Comparison of ENCODE assay signal across 1 cellular context in genomic region chr19:7069042-7069903, GRCh38.
TF ChIP-seq lines count a peak whose summit lies in the region.

Gene ZNF557, plus strand, starts transcription at chr19:7069703. Its CDS starts 5,372 bp downstream, at chr19:7075075.

TF ChIP-seq in K562, 482 proteins besides CTCF, POLR2A, EP300 and RAD21 (continued from another document and continues in another):
- TF ChIP-seq, protein P1, sequence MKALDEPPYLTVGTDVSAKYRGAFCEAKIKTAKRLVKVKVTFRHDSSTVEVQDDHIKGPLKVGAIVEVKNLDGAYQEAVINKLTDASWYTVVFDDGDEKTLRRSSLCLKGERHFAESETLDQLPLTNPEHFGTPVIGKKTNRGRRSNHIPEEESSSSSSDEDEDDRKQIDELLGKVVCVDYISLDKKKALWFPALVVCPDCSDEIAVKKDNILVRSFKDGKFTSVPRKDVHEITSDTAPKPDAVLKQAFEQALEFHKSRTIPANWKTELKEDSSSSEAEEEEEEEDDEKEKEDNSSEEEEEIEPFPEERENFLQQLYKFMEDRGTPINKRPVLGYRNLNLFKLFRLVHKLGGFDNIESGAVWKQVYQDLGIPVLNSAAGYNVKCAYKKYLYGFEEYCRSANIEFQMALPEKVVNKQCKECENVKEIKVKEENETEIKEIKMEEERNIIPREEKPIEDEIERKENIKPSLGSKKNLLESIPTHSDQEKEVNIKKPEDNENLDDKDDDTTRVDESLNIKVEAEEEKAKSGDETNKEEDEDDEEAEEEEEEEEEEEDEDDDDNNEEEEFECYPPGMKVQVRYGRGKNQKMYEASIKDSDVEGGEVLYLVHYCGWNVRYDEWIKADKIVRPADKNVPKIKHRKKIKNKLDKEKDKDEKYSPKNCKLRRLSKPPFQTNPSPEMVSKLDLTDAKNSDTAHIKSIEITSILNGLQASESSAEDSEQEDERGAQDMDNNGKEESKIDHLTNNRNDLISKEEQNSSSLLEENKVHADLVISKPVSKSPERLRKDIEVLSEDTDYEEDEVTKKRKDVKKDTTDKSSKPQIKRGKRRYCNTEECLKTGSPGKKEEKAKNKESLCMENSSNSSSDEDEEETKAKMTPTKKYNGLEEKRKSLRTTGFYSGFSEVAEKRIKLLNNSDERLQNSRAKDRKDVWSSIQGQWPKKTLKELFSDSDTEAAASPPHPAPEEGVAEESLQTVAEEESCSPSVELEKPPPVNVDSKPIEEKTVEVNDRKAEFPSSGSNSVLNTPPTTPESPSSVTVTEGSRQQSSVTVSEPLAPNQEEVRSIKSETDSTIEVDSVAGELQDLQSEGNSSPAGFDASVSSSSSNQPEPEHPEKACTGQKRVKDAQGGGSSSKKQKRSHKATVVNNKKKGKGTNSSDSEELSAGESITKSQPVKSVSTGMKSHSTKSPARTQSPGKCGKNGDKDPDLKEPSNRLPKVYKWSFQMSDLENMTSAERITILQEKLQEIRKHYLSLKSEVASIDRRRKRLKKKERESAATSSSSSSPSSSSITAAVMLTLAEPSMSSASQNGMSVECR (CRISPR knock-in tag; IDR thresholded peaks at IDR 0.05), result peak; percentile 70
- TF ChIP-seq ESRRA (IDR thresholded peaks at IDR 0.05; ENCODE audit: borderline replicate concordance, low read depth) (peak; percentile 67; the same call in 1 of the 2 replicates), ATF1 (CRISPR knock-in tag; IDR thresholded peaks at IDR 0.05) (no peak), ATF1 (tag; IDR thresholded peaks at IDR 0.05) (peak; percentile 67), ZNF133 (CRISPR knock-in tag; IDR thresholded peaks at IDR 0.05) (no peak), TAF9B (IDR thresholded peaks at IDR 0.05; ENCODE audit: partially characterized antibody) (peak; percentile 58), TAF1 (IDR thresholded peaks at IDR 0.05; ENCODE audit: control insufficient read depth, extremely low read depth, insufficient read depth, low read length, severe bottlenecking) (peak; percentile 67), PHF8 (IDR thresholded peaks at IDR 0.05; ENCODE audit: borderline replicate concordance, low read length) (peak; percentile 87), TAF15 (IDR thresholded peaks at IDR 0.05; ENCODE audit: low read depth, low read length) (no peak), TRIM24 (IDR thresholded peaks at IDR 0.05) (peak in 1 of 2 experiments; percentile 79; a peak in 2 of 4 replicates), BRD4 (IDR thresholded peaks at IDR 0.05) (0 out of 2 replicates have a peak, but pooled peaks have one; percentile 38), FOXK1 (CRISPR knock-in tag; IDR thresholded peaks at IDR 0.05; ENCODE audit: borderline replicate concordance) (0 out of 2 replicates have a peak, but pooled peaks have one; percentile 16), POLR2B (IDR thresholded peaks at IDR 0.05; ENCODE audit: low read depth, partially characterized antibody) (peak; percentile 85), POLR3A (IDR thresholded peaks at IDR 0.05; ENCODE audit: borderline replicate concordance, extremely low read depth, insufficient read depth, insufficient read length) (no peak), ZEB2 (IDR thresholded peaks at IDR 0.05) (peak; percentile 36; the same call in 1 of the 2 replicates), ZBED1 (IDR thresholded peaks at IDR 0.05) (no peak), DPF2 (IDR thresholded peaks at IDR 0.05) (0 out of 2 replicates have a peak, but pooled peaks have one; percentile 24), HMG20B (CRISPR knock-in tag; IDR thresholded peaks at IDR 0.05) (no peak), ZNF830 (CRISPR knock-in tag; IDR thresholded peaks at IDR 0.05) (0 out of 2 replicates have a peak, but pooled peaks have one; percentile 64), FIP1L1 (IDR thresholded peaks at IDR 0.05; ENCODE audit: low read depth, low read length, poor library complexity, severe bottlenecking) (peak; percentile 30), HDAC6 (IDR thresholded peaks at IDR 0.05; ENCODE audit: low read depth, low read length) (no peak), RREB1 (CRISPR knock-in tag; IDR thresholded peaks at IDR 0.05) (0 out of 2 replicates have a peak, but pooled peaks have one; percentile 28), POLR2H (tag; IDR thresholded peaks at IDR 0.05; ENCODE audit: low read depth) (peak; percentile 76), ELF1 (tag; IDR thresholded peaks at IDR 0.05) (peak; percentile 96), TFAP4 (CRISPR knock-in tag; IDR thresholded peaks at IDR 0.05; ENCODE audit: borderline replicate concordance) (peak; percentile 96), SUPT5H (IDR thresholded peaks at IDR 0.05) (peak; percentile 87), SP1 (CRISPR knock-in tag; IDR thresholded peaks at IDR 0.05) (peak; percentile 78; the same call in 1 of the 2 replicates), KLF1 (tag; IDR thresholded peaks at IDR 0.05) (0 out of 2 replicates have a peak, but pooled peaks have one; percentile 36), EP400 (IDR thresholded peaks at IDR 0.05) (peak; percentile 95), NKRF (IDR thresholded peaks at IDR 0.05; ENCODE audit: borderline replicate concordance) (peak; percentile 94), DACH1 (IDR thresholded peaks at IDR 0.05; ENCODE audit: partially characterized antibody) (peak; percentile 74), HCFC1 (IDR thresholded peaks at IDR 0.05; ENCODE audit: low read depth, low read length) (peak; percentile 58; the same call in 1 of the 2 replicates), ELF4 (CRISPR knock-in tag; IDR thresholded peaks at IDR 0.05) (peak; percentile 29; the same call in 1 of the 2 replicates), THRB (CRISPR knock-in tag; conservative IDR thresholded peaks at IDR 0.05) (0 out of 2 replicates have a peak, but pooled peaks have one; percentile 76), SPI1 (IDR thresholded peaks at IDR 0.05; ENCODE audit: borderline replicate concordance, low read depth, low read length) (peak; percentile 34; the same call in 1 of the 2 replicates), PHF20 (IDR thresholded peaks at IDR 0.05; ENCODE audit: partially characterized antibody) (peak; percentile 91), TEAD1 (CRISPR knock-in tag; IDR thresholded peaks at IDR 0.05) (peak in 1 of 2 experiments; percentile 53; a peak in 1 of 4 replicates), ZFP36 (IDR thresholded peaks at IDR 0.05; ENCODE audit: low read depth, low read length, partially characterized antibody) (no peak), MBD2 (IDR thresholded peaks at IDR 0.05; ENCODE audit: borderline replicate concordance, low read depth) (peak; percentile 23; the same call in 1 of the 2 replicates), HMGN3 (IDR thresholded peaks at IDR 0.05; ENCODE audit: borderline replicate concordance, extremely low read depth, insufficient read length, low read depth, low read length) (peak; percentile 68), HNRNPLL (IDR thresholded peaks at IDR 0.05; ENCODE audit: low read depth, low read length, poor library complexity, severe bottlenecking) (peak; percentile 33), ZNF431 (CRISPR knock-in tag; IDR thresholded peaks at IDR 0.05) (no peak), NCOA4 (IDR thresholded peaks at IDR 0.05; ENCODE audit: partially characterized antibody) (no peak)
- TF ChIP-seq, protein P2, sequence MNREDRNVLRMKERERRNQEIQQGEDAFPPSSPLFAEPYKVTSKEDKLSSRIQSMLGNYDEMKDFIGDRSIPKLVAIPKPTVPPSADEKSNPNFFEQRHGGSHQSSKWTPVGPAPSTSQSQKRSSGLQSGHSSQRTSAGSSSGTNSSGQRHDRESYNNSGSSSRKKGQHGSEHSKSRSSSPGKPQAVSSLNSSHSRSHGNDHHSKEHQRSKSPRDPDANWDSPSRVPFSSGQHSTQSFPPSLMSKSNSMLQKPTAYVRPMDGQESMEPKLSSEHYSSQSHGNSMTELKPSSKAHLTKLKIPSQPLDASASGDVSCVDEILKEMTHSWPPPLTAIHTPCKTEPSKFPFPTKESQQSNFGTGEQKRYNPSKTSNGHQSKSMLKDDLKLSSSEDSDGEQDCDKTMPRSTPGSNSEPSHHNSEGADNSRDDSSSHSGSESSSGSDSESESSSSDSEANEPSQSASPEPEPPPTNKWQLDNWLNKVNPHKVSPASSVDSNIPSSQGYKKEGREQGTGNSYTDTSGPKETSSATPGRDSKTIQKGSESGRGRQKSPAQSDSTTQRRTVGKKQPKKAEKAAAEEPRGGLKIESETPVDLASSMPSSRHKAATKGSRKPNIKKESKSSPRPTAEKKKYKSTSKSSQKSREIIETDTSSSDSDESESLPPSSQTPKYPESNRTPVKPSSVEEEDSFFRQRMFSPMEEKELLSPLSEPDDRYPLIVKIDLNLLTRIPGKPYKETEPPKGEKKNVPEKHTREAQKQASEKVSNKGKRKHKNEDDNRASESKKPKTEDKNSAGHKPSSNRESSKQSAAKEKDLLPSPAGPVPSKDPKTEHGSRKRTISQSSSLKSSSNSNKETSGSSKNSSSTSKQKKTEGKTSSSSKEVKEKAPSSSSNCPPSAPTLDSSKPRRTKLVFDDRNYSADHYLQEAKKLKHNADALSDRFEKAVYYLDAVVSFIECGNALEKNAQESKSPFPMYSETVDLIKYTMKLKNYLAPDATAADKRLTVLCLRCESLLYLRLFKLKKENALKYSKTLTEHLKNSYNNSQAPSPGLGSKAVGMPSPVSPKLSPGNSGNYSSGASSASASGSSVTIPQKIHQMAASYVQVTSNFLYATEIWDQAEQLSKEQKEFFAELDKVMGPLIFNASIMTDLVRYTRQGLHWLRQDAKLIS (CRISPR knock-in tag; IDR thresholded peaks at IDR 0.05), result no peak
- TF ChIP-seq, protein P3, sequence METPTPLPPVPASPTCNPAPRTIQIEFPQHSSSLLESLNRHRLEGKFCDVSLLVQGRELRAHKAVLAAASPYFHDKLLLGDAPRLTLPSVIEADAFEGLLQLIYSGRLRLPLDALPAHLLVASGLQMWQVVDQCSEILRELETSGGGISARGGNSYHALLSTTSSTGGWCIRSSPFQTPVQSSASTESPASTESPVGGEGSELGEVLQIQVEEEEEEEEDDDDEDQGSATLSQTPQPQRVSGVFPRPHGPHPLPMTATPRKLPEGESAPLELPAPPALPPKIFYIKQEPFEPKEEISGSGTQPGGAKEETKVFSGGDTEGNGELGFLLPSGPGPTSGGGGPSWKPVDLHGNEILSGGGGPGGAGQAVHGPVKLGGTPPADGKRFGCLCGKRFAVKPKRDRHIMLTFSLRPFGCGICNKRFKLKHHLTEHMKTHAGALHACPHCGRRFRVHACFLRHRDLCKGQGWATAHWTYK (CRISPR knock-in tag; IDR thresholded peaks at IDR 0.05), result peak; percentile 61; the same call in 1 of the 2 replicates
